In the genomic region with DNA sequence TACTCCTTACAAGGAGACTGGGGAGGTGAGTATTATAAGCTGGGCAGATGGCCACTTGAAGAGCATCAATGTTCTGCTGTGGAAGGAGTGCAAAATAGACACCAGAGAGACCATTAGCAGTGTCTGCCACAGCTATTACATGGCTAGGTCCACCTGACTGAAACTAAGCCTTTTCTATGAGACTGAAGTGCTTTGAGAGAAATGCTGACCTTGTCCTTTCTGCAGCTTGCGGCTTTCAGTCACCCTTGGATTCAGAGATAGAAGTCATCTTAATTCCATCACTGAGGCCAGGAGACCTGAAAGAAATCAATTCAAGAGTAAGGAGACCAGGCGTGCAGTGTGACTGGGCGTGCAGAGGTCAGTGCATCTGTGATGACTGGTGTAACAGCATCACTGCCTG, we compare ENCODE assay signal across 1 cellular context.
A peak's percentile ranks its signal among the peaks of the same experiment; 100 is the strongest.
TF ChIP-seq lines count a peak whose summit lies in the region.

No MANE protein-coding gene starts in this region.

TF ChIP-seq in K562, 482 proteins besides CTCF, POLR2A, EP300 and RAD21:
- TF ChIP-seq, protein P1, sequence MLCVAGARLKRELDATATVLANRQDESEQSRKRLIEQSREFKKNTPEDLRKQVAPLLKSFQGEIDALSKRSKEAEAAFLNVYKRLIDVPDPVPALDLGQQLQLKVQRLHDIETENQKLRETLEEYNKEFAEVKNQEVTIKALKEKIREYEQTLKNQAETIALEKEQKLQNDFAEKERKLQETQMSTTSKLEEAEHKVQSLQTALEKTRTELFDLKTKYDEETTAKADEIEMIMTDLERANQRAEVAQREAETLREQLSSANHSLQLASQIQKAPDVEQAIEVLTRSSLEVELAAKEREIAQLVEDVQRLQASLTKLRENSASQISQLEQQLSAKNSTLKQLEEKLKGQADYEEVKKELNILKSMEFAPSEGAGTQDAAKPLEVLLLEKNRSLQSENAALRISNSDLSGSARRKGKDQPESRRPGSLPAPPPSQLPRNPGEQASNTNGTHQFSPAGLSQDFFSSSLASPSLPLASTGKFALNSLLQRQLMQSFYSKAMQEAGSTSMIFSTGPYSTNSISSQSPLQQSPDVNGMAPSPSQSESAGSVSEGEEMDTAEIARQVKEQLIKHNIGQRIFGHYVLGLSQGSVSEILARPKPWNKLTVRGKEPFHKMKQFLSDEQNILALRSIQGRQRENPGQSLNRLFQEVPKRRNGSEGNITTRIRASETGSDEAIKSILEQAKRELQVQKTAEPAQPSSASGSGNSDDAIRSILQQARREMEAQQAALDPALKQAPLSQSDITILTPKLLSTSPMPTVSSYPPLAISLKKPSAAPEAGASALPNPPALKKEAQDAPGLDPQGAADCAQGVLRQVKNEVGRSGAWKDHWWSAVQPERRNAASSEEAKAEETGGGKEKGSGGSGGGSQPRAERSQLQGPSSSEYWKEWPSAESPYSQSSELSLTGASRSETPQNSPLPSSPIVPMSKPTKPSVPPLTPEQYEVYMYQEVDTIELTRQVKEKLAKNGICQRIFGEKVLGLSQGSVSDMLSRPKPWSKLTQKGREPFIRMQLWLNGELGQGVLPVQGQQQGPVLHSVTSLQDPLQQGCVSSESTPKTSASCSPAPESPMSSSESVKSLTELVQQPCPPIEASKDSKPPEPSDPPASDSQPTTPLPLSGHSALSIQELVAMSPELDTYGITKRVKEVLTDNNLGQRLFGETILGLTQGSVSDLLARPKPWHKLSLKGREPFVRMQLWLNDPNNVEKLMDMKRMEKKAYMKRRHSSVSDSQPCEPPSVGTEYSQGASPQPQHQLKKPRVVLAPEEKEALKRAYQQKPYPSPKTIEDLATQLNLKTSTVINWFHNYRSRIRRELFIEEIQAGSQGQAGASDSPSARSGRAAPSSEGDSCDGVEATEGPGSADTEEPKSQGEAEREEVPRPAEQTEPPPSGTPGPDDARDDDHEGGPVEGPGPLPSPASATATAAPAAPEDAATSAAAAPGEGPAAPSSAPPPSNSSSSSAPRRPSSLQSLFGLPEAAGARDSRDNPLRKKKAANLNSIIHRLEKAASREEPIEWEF (CRISPR knock-in tag; IDR thresholded peaks at IDR 0.05) = no peak
- TF ChIP-seq ZNF316 (IDR thresholded peaks at IDR 0.05) (peak; percentile 4; the same call in 1 of the 2 replicates), ERF (CRISPR knock-in tag; IDR thresholded peaks at IDR 0.05) (no peak), SMAD3 (CRISPR knock-in tag; conservative IDR thresholded peaks at IDR 0.05) (no peak), ZNF239 (CRISPR knock-in tag; IDR thresholded peaks at IDR 0.05) (no peak), BMI1 (IDR thresholded peaks at IDR 0.05; ENCODE audit: low read length) (no peak)
